Comparison of ENCODE assay signal across 10 cellular contexts in genomic region chr16:53132406-53132805, GRCh38.
A peak's percentile ranks its signal among the peaks of the same experiment; 100 is the strongest.
DNase-seq lines count a peak whose midpoint lies in the region; ATAC-seq and TF ChIP-seq lines count a peak whose summit lies in the region.
"Had no signal": no experiment of that assay in that cellular context is flagged by ENCODE, and none has a peak within 500 bp of the region (broad histone marks: within the 10 kb centered on the region; RNA-seq: fewer than 3 reads in every experiment).

No MANE protein-coding gene starts in this region.

- H3K27me3 Mint-ChIP-seq in activated naive CD8-positive, alpha-beta T cell treated with anti-CD3 and anti-CD28 coated beads, Interleukin-2, amount 10 ng/mL, durations not matched to agents 7 days and 5 days: peaks cover 5% of the 10 kb centered on the region

- POLR2A ChIA-PET in activated naive CD8-positive, alpha-beta T cell treated with anti-CD3 and anti-CD28 coated beads, Interleukin-2, amount 10 ng/mL, durations not matched to agents 7 days and 5 days (lab: Charles Lee): no interaction called here

- ATAC-seq in Right ventricle myocardium superior (ENCODE audit: poor library complexity): no peak
- ATAC-seq in activated naive CD8-positive, alpha-beta T cell treated with anti-CD3 and anti-CD28 coated beads, Interleukin-2, amount 10 ng/mL, durations not matched to agents 7 days and 5 days (ENCODE audit: low read depth): no peak
- ATAC-seq in upper lobe of right lung: no peak
- no peak for ATAC-seq in GM18907 (IDR thresholded peaks at IDR 0.05; ENCODE audit: unreplicated experiment)
- no peak for ATAC-seq in HG03175 (IDR thresholded peaks at IDR 0.05; ENCODE audit: unreplicated experiment)

- H3K27ac ChIP-seq in cardiac muscle cell (no peak overlapping the region), iPS-20b (ENCODE audit: low read length) (no peak overlapping the region), upper lobe of right lung (peak overlapping the region; percentile 96)

- H3K4me1 Mint-ChIP-seq in activated naive CD8-positive, alpha-beta T cell treated with anti-CD3 and anti-CD28 coated beads, Interleukin-2, amount 10 ng/mL, durations not matched to agents 7 days and 5 days: peaks cover 11% of the 10 kb centered on the region

- H3K36me3 ChIP-seq in cardiac muscle cell (no peaks in the 10 kb centered on the region), iPS-20b (ENCODE audit: insufficient read depth, low read depth, low read length) (no peaks in the 10 kb centered on the region), upper lobe of right lung (no peaks in the 10 kb centered on the region)

- H3K4me3 Mint-ChIP-seq in activated naive CD8-positive, alpha-beta T cell treated with anti-CD3 and anti-CD28 coated beads, Interleukin-2, amount 10 ng/mL, durations not matched to agents 7 days and 5 days: peak overlapping the region; percentile 52

- no peak overlapping the region for H3K9ac ChIP-seq in iPS-20b (ENCODE audit: low read depth, low read length)

- peaks cover 17% of the 10 kb centered on the region for H3K4me1 ChIP-seq in cardiac muscle cell (ENCODE audit: low read depth)
- H3K4me1 ChIP-seq in iPS-20b (ENCODE audit: insufficient read depth, low read length): peaks cover 7% of the 10 kb centered on the region
- H3K4me1 ChIP-seq in upper lobe of right lung: peaks cover 15% of the 10 kb centered on the region

- DNase-seq in cardiac muscle cell (ENCODE audit: low read depth in 1 of 2, low spot score in 1 of 2): peak in 1 of 2 donors; percentile 30
- DNase-seq in Right ventricle myocardium superior: no peak
- DNase-seq in activated naive CD8-positive, alpha-beta T cell treated with anti-CD3 and anti-CD28 coated beads, Interleukin-2, amount 10 ng/mL, durations not matched to agents 7 days and 5 days: no peak
- no peak for DNase-seq in upper lobe of right lung
- no peak for DNase-seq in GF-D8 (lab: John Stamatoyannopoulos, UW)
- DNase-seq: activated CD4-positive, alpha-beta T cell treated with anti-CD3 and anti-CD28 coated beads for 1 hour; NCI-H1105 had no signal

- H3K4me3 ChIP-seq in cardiac muscle cell (peak overlapping the region; percentile 91), iPS-20b (ENCODE audit: low read length) (peak overlapping the region; percentile 82; the same call in 1 of the 2 replicates), upper lobe of right lung (peak overlapping the region; percentile 81)

- H3K9me3 ChIP-seq in cardiac muscle cell (ENCODE audit: low read depth) (no peaks in the 10 kb centered on the region), iPS-20b (ENCODE audit: insufficient read depth, low read depth, low read length) (no peaks in the 10 kb centered on the region), upper lobe of right lung (no peaks in the 10 kb centered on the region)

- TF ChIP-seq CTCF in cardiac muscle cell (IDR thresholded peaks at IDR 0.05; ENCODE audit: low read depth, low read length): no peak
- TF ChIP-seq CTCF in upper lobe of right lung (IDR thresholded peaks at IDR 0.05): no peak

- peaks cover 2% of the 10 kb centered on the region for H3K36me3 Mint-ChIP-seq in activated naive CD8-positive, alpha-beta T cell treated with anti-CD3 and anti-CD28 coated beads, Interleukin-2, amount 10 ng/mL, durations not matched to agents 7 days and 5 days

- H3K27me3 ChIP-seq in cardiac muscle cell (no peaks in the 10 kb centered on the region), iPS-20b (ENCODE audit: insufficient read depth, low read length) (no peaks in the 10 kb centered on the region; the same call in 1 of the 2 replicates), upper lobe of right lung (no peaks in the 10 kb centered on the region)

- no peaks in the 10 kb centered on the region for H3K9me3 Mint-ChIP-seq in activated naive CD8-positive, alpha-beta T cell treated with anti-CD3 and anti-CD28 coated beads, Interleukin-2, amount 10 ng/mL, durations not matched to agents 7 days and 5 days

- H3K27ac Mint-ChIP-seq in activated naive CD8-positive, alpha-beta T cell treated with anti-CD3 and anti-CD28 coated beads, Interleukin-2, amount 10 ng/mL, durations not matched to agents 7 days and 5 days: no peak overlapping the region

- intact Hi-C loops in Right ventricle myocardium superior (cut with DNase I): loop anchor here (10.0 kb wide), 1 partner anchor 72 kb away; no protein-coding TSS in a partner anchor
- intact Hi-C loops in upper lobe of right lung (cut with DNase I): no loop called here
